In genomic region chr1:223179280-223179679, GRCh38 we compare ENCODE assay signal across 17 cellular contexts. TPM values are rescaled to one million over a fixed set of nuclear protein-coding genes. Genes with fewer than 3 reads are reported as not detected.
DNase-seq lines count a peak whose midpoint lies in the region; ATAC-seq and TF ChIP-seq lines count a peak whose summit lies in the region.
"Had no signal": no experiment of that assay in that cellular context is flagged by ENCODE, and none has a peak within 500 bp of the region (broad histone marks: within the 10 kb centered on the region; RNA-seq: fewer than 3 reads in every experiment).

No MANE protein-coding gene starts in this region.

- H3K36me3 ChIP-seq in BLaER1 treated with 17β-estradiol and CSF1 and Interleukin-3, amounts not matched to agents 10 nM and 100 nM, result no peaks in the 10 kb centered on the region
- no peaks in the 10 kb centered on the region for H3K36me3 ChIP-seq in HEK293 (ENCODE audit: control insufficient read depth in 2 of 2, insufficient read depth in 1 of 2, low read length in 2 of 2)
- H3K36me3 ChIP-seq in gastroesophageal sphincter, result no peaks in the 10 kb centered on the region

- H3K4me1 Mint-ChIP-seq in central memory CD8-positive, alpha-beta T cell, result peaks cover 11% of the 10 kb centered on the region
- peaks cover 16% of the 10 kb centered on the region for H3K4me1 Mint-ChIP-seq in progenitor cell of endocrine pancreas (ENCODE audit: low read depth)

- peak overlapping the region; percentile 19 to 93 (median 65); a peak in 20 of 22 replicates for H3K4me2 ChIP-seq in BLaER1 treated with 17β-estradiol and CSF1 and Interleukin-3, amounts not matched to agents 10 nM and 100 nM
- H3K4me2 ChIP-seq: A549 had no signal

- H3K36me3 Mint-ChIP-seq in central memory CD8-positive, alpha-beta T cell (ENCODE audit: insufficient read depth), result peaks cover 3% of the 10 kb centered on the region
- no peaks in the 10 kb centered on the region for H3K36me3 Mint-ChIP-seq in progenitor cell of endocrine pancreas (ENCODE audit: insufficient read depth)
- H3K36me3 Mint-ChIP-seq: CD4-positive, alpha-beta memory T cell had no signal

- H3K4me3 ChIP-seq in BLaER1 treated with 17β-estradiol and CSF1 and Interleukin-3, amounts not matched to agents 10 nM and 100 nM, result no peak overlapping the region; a peak in 1 of 20 replicates
- H3K4me3 ChIP-seq in HEK293 (ENCODE audit: low read depth, low read length) (no peak overlapping the region), gastroesophageal sphincter (no peak overlapping the region)
- H3K4me3 ChIP-seq: A549 had no signal

- H3K27me3 ChIP-seq in BLaER1 treated with 17β-estradiol and CSF1 and Interleukin-3, amounts not matched to agents 10 nM and 100 nM, result no peaks in the 10 kb centered on the region
- H3K27me3 ChIP-seq in gastroesophageal sphincter, result no peaks in the 10 kb centered on the region

- no peak overlapping the region for H3K4me3 Mint-ChIP-seq in central memory CD8-positive, alpha-beta T cell
- no peak overlapping the region for H3K4me3 Mint-ChIP-seq in progenitor cell of endocrine pancreas (ENCODE audit: low read depth)
- H3K4me3 Mint-ChIP-seq: CD4-positive, alpha-beta memory T cell; H9 had no signal

- TF ChIP-seq CTCF in HEK293 (tag by site-specific recombination; IDR thresholded peaks at IDR 0.05) (no peak), progenitor cell of endocrine pancreas (IDR thresholded peaks at IDR 0.05; ENCODE audit: unreplicated experiment) (no peak), gastroesophageal sphincter (IDR thresholded peaks at IDR 0.05) (no peak)

- H3K9me3 ChIP-seq in BLaER1 treated with 17β-estradiol and CSF1 and Interleukin-3, amounts not matched to agents 10 nM and 100 nM (replicated peaks in 1 of 11), result no peaks in the 10 kb centered on the region
- no peaks in the 10 kb centered on the region for H3K9me3 ChIP-seq in HEK293 (ENCODE audit: control insufficient read depth, insufficient read depth, low read depth, low read length)
- H3K9me3 ChIP-seq in gastroesophageal sphincter, result no peaks in the 10 kb centered on the region
- H3K9me3 ChIP-seq: A549 had no signal

- H3K27ac Mint-ChIP-seq in central memory CD8-positive, alpha-beta T cell (ENCODE audit: low read depth), result peak overlapping the region; percentile 67
- peak overlapping the region; percentile 53 for H3K27ac Mint-ChIP-seq in progenitor cell of endocrine pancreas
- H3K27ac Mint-ChIP-seq: CD4-positive, alpha-beta memory T cell; H9 had no signal

- H3K4me1 ChIP-seq in BLaER1 treated with 17β-estradiol and CSF1 and Interleukin-3, amounts not matched to agents 10 nM and 100 nM, result peaks cover 22 to 99% (median 57%) of the 10 kb centered on the region in 10 experiments
- no peaks in the 10 kb centered on the region for H3K4me1 ChIP-seq in HEK293 (ENCODE audit: control insufficient read depth, insufficient read depth, low read length)
- peaks cover 0 to 5% (median 4%) of the 10 kb centered on the region in 3 donors for H3K4me1 ChIP-seq in gastroesophageal sphincter

- no peak for TF ChIP-seq EP300 in gastroesophageal sphincter (IDR thresholded peaks at IDR 0.05)

- peak overlapping the region in 5 of 11 experiments; percentile 16 to 97 (median 74); a peak in 10 of 22 replicates for H3K27ac ChIP-seq in BLaER1 treated with 17β-estradiol and CSF1 and Interleukin-3, amounts not matched to agents 10 nM and 100 nM
- H3K27ac ChIP-seq in HEK293 (ENCODE audit: extremely low read depth, low read depth, low read length) (no peak overlapping the region), gastroesophageal sphincter (no peak overlapping the region)
- H3K27ac ChIP-seq: A549 had no signal

- no peaks in the 10 kb centered on the region for H4K20me1 ChIP-seq in BLaER1 treated with 17β-estradiol and CSF1 and Interleukin-3, amounts not matched to agents 10 nM and 100 nM

- no peak for ATAC-seq in central memory CD8-positive, alpha-beta T cell (replicated peaks; ENCODE audit: extremely low read depth, poor library complexity, severe bottlenecking)
- no peak for ATAC-seq in gastroesophageal sphincter
- ATAC-seq: A549, HepG2 had no signal

- CTCF ChIA-PET in HEK293 (lab: Yijun Ruan, JAX), result interaction anchor here (0.7 kb wide), 1 partner anchor 44 kb away, joined by 4 read pairs; no protein-coding TSS in a partner anchor

- TF ChIP-seq POLR2A in gastroesophageal sphincter (IDR thresholded peaks at IDR 0.05), result no peak

- no peak for DNase-seq in central memory CD8-positive, alpha-beta T cell (ENCODE audit: low spot score in 2 of 2)
- DNase-seq in progenitor cell of endocrine pancreas (ENCODE audit: low spot score, unreplicated experiment) (no peak), NCI-H446 (lab: John Stamatoyannopoulos, UW) (no peak)
- no peak for DNase-seq in stimulated activated naive CD4-positive, alpha-beta T cell treated with Interleukin-2 at 50 U/mL for 16 hours (lab: John Stamatoyannopoulos, UW)
- DNase-seq: AML-193; C1 segment of cervical spinal cord; CD4-positive, alpha-beta memory T cell; DMS153; DMS79 treated with DMSO at 0.1 percent for 48 hours; EL; GOT3; H9 had no signal

- H3K9ac ChIP-seq in BLaER1 treated with 17β-estradiol and CSF1 and Interleukin-3, amounts not matched to agents 10 nM and 100 nM, result peak overlapping the region in 1 of 11 experiments; percentile 40; a peak in 1 of 22 replicates

- H3K27me3 Mint-ChIP-seq in central memory CD8-positive, alpha-beta T cell, result peaks cover 56% of the 10 kb centered on the region
- peaks cover 25% of the 10 kb centered on the region for H3K27me3 Mint-ChIP-seq in progenitor cell of endocrine pancreas

- POLR2A ChIA-PET in HEK293 (lab: Yijun Ruan, JAX), result no interaction called here

- H3K9me3 Mint-ChIP-seq in central memory CD8-positive, alpha-beta T cell, result no peaks in the 10 kb centered on the region
- H3K9me3 Mint-ChIP-seq in progenitor cell of endocrine pancreas (ENCODE audit: low read depth), result no peaks in the 10 kb centered on the region

- WGBS in gastroesophageal sphincter (ENCODE audit: low coverage in 1 of 2), 2 donors, result 92 to 100% methylated on average over 2 to 3 of the region's 3 CpGs

TF ChIP-seq in HEK293, 187 proteins besides CTCF, POLR2A, EP300 and RAD21:
- TF ChIP-seq ZNF366 (tag by site-specific recombination; conservative IDR thresholded peaks at IDR 0.05) (peak; percentile 88), OSR2 (tag by site-specific recombination; IDR thresholded peaks at IDR 0.05) (no peak)
TF ChIP-seq in HEK293: peak in this region for 1.

RNA-seq across cellular contexts. Expression of gene TLR5, which starts 36.2 kb away (rescaled TPM):
- total RNA-seq in progenitor cell of endocrine pancreas, result 3.2 and 3.9 TPM in 2 replicates
- total RNA-seq in gastroesophageal sphincter, result 10 to 100 TPM in 1 of 4 donors, 1 to 10 TPM in 3; 3.5 to 15.1 (median 6.0) TPM
- total RNA-seq: H9, HepG2 had no signal
